Comparison of ENCODE assay signal across 8 cellular contexts in the genomic region with DNA sequence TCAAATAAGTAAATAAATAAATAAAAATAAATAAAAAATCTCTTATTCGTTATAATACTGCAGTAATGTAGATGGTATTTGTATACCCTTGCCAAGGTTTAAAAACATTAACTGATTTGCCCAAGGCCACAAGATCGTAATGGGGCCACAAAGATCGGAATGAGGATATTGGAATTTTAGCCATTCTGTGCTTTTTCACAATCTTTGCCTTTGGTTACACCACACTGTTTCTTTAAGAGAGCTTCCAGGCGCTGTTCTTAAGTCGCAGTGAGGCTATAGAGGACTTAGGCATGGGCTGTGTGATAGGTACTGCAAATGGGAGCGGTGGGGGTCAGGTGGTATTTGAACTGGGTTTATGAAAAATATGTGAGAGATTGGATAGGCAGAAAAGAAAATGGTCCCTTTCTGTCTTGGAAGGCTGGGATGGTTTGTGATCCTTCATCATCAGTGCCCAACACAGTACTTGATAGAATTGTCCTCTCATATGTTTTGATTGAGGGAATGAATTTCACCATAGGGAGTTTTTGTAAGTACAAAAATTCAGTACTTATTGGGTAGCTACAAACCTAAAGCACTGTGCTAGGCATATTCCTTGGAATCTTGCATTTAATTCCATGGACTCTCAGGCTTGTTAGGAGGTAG. TPM values are rescaled to one million over a fixed set of nuclear protein-coding genes. Genes with fewer than 3 reads are reported as not detected.
DNase-seq lines count a peak whose midpoint lies in the region; ATAC-seq and TF ChIP-seq lines count a peak whose summit lies in the region.

No MANE protein-coding gene starts in this region.

- H3K27me3 Mint-ChIP-seq in activated CD8-positive, alpha-beta memory T cell treated with anti-CD3 and anti-CD28 coated beads, Interleukin-2, amount 10 ng/mL, durations not matched to agents 7 days and 5 days: no peaks in the 10 kb centered on the region
- no peaks in the 10 kb centered on the region for H3K27me3 Mint-ChIP-seq in activated naive CD8-positive, alpha-beta T cell treated with anti-CD3 and anti-CD28 coated beads for 36 hours
- H3K27me3 Mint-ChIP-seq in immature natural killer cell (ENCODE audit: low read depth in 3 of 3): peaks cover 2 to 15% (median 4%) of the 10 kb centered on the region in 3 donors

- H3K36me3 Mint-ChIP-seq in activated CD8-positive, alpha-beta memory T cell treated with anti-CD3 and anti-CD28 coated beads, Interleukin-2, amount 10 ng/mL, durations not matched to agents 7 days and 5 days: peaks cover 35% of the 10 kb centered on the region
- peaks cover 47% of the 10 kb centered on the region for H3K36me3 Mint-ChIP-seq in activated naive CD8-positive, alpha-beta T cell treated with anti-CD3 and anti-CD28 coated beads for 36 hours
- H3K36me3 Mint-ChIP-seq in immature natural killer cell: no peaks in the 10 kb centered on the region

- TF ChIP-seq POLR2A in testis (IDR thresholded peaks at IDR 0.05): no peak

- CTCF ChIA-PET in activated CD8-positive, alpha-beta memory T cell treated with anti-CD3 and anti-CD28 coated beads, Interleukin-2, amount 10 ng/mL, durations not matched to agents 7 days and 5 days (lab: Charles Lee): interaction anchor here (1.2 kb wide), 1 partner anchor 128 kb away, joined by 3 read pairs; no protein-coding TSS in a partner anchor

- no peaks in the 10 kb centered on the region for H3K9me3 Mint-ChIP-seq in activated CD8-positive, alpha-beta memory T cell treated with anti-CD3 and anti-CD28 coated beads, Interleukin-2, amount 10 ng/mL, durations not matched to agents 7 days and 5 days (ENCODE audit: low read depth)
- peaks cover 13% of the 10 kb centered on the region for H3K9me3 Mint-ChIP-seq in activated naive CD8-positive, alpha-beta T cell treated with anti-CD3 and anti-CD28 coated beads for 36 hours
- H3K9me3 Mint-ChIP-seq in immature natural killer cell: no peaks in the 10 kb centered on the region

- H3K27ac Mint-ChIP-seq in activated CD8-positive, alpha-beta memory T cell treated with anti-CD3 and anti-CD28 coated beads, Interleukin-2, amount 10 ng/mL, durations not matched to agents 7 days and 5 days: peak overlapping the region; percentile 58
- peak overlapping the region; percentile 54 for H3K27ac Mint-ChIP-seq in activated naive CD8-positive, alpha-beta T cell treated with anti-CD3 and anti-CD28 coated beads for 36 hours
- peak overlapping the region; percentile 17 to 87 (median 74) for H3K27ac Mint-ChIP-seq in immature natural killer cell

- H3K4me1 ChIP-seq in testis: peaks cover 20% of the 10 kb centered on the region

- no peaks in the 10 kb centered on the region for H3K27me3 ChIP-seq in testis

- 34 to 48% methylated on average over 6 of the region's 6 CpGs for WGBS in testis, 2 donors

- no peak for ATAC-seq in activated CD8-positive, alpha-beta memory T cell treated with anti-CD3 and anti-CD28 coated beads, Interleukin-2, amount 10 ng/mL, durations not matched to agents 7 days and 5 days

- peak overlapping the region; percentile 67 to 80 for H3K4me3 ChIP-seq in testis

- H3K9me3 ChIP-seq in testis: no peaks in the 10 kb centered on the region

- no peak for TF ChIP-seq CTCF in testis (IDR thresholded peaks at IDR 0.05)

- no peak overlapping the region for H3K27ac ChIP-seq in testis

- H3K4me3 Mint-ChIP-seq in activated CD8-positive, alpha-beta memory T cell treated with anti-CD3 and anti-CD28 coated beads, Interleukin-2, amount 10 ng/mL, durations not matched to agents 7 days and 5 days: peak overlapping the region; percentile 86
- H3K4me3 Mint-ChIP-seq in activated naive CD8-positive, alpha-beta T cell treated with anti-CD3 and anti-CD28 coated beads for 36 hours: peak overlapping the region; percentile 75
- peak overlapping the region; percentile 73 to 91 (median 79) for H3K4me3 Mint-ChIP-seq in immature natural killer cell

- no peaks in the 10 kb centered on the region for H3K36me3 ChIP-seq in testis (ENCODE audit: low read depth, missing control alignments)

- DNase-seq in activated CD8-positive, alpha-beta memory T cell treated with anti-CD3 and anti-CD28 coated beads, Interleukin-2, amount 10 ng/mL, durations not matched to agents 7 days and 5 days: no peak
- DNase-seq in activated CD8-positive, alpha-beta memory T cell treated with anti-CD3 and anti-CD28 coated beads for 24 hours: no peak
- DNase-seq in activated naive CD8-positive, alpha-beta T cell treated with anti-CD3 and anti-CD28 coated beads for 36 hours: no peak
- no peak for DNase-seq in immature natural killer cell
- DNase-seq in testis: no peak
- no peak for DNase-seq in Ammon's horn (ENCODE audit: low spot score)
- no peak for DNase-seq in AG08396 (ENCODE audit: low spot score)
- DNase-seq in NCI-H510A (lab: John Stamatoyannopoulos, UW): no peak

- peaks cover 53% of the 10 kb centered on the region for H3K4me1 Mint-ChIP-seq in activated CD8-positive, alpha-beta memory T cell treated with anti-CD3 and anti-CD28 coated beads, Interleukin-2, amount 10 ng/mL, durations not matched to agents 7 days and 5 days
- H3K4me1 Mint-ChIP-seq in activated naive CD8-positive, alpha-beta T cell treated with anti-CD3 and anti-CD28 coated beads for 36 hours: peaks cover 52% of the 10 kb centered on the region
- H3K4me1 Mint-ChIP-seq in immature natural killer cell: peaks cover 65 to 68% of the 10 kb centered on the region in 2 donors

- intact Hi-C loops in testis (cut with DNase I; ENCODE audit: low total_unique reads): loop anchor here (10.0 kb wide), 1 partner anchor 72 kb away; a partner anchor contains a TSS

RNA-seq across cellular contexts. Expression of a gene that starts 1.4 kb away (rescaled TPM):
- 10 to 100 TPM; 20.5 to 32.9 TPM for total RNA-seq in activated CD8-positive, alpha-beta memory T cell treated with anti-CD3 and anti-CD28 coated beads, Interleukin-2, amount 10 ng/mL, durations not matched to agents 7 days and 5 days
- total RNA-seq in activated naive CD8-positive, alpha-beta T cell treated with anti-CD3 and anti-CD28 coated beads for 36 hours: 10 to 100 TPM; 63.7 to 64.1 TPM
- polyA plus RNA-seq in immature natural killer cell (10 to 100 TPM; 16.4 to 18.7 (median 17.2) TPM), testis (ENCODE audit: insufficient read depth, low read depth, low replicate concordance) (20.2 TPM)
- total RNA-seq in testis: 10 to 100 TPM; 16.6 to 21.5 TPM
